ENCODE assay signal across 1 cellular context in the genomic region with DNA sequence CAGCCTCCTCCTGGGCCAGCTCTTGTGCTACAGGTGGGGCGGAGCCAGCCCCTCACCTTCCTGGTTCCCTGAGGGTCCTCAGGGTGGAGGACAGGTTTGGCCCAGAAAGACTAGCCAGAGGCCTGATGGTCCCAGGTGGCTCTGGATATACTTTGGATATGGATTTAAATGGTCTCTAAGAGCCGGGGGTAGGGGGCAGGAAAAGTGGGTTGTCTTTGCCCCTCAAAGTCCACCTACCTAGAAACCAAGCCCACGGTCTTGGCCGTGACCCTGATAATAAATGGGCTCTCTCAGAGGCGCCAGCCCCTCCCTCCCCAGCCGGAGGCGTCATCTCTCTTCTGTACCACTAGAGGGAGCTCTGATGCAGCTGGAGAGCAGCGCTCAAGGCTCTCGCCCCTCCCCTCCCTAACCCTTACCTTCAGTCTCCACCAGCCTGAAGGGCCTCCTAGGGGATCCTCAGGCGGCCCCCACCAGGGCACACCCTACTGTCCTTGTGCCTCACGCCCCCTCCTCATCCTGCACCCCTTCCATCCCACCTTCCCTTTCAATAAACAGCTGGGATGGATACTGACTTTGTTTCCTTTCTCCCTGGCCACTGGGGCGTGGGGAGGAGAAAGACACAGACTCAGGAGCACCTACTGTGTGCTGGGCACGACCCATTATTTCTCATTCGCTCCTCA.
TF ChIP-seq lines count a peak whose summit lies in the region.

No MANE protein-coding gene starts in this region.

TF ChIP-seq in endothelial cell of umbilical vein, 7 proteins besides CTCF, POLR2A, EP300 and RAD21:
- TF ChIP-seq JUN (IDR thresholded peaks at IDR 0.05; ENCODE audit: borderline replicate concordance, insufficient read depth, insufficient read length, low read depth) (no peak), POLR2AphosphoS5 (IDR thresholded peaks at IDR 0.05; ENCODE audit: insufficient read depth, low read depth, low read length) (peak; percentile 75)
TF ChIP-seq in endothelial cell of umbilical vein: peak in this region for 1.
